ENCODE assay signal across 1 cellular context in genomic region chr11:127345819-127346459, GRCh38.
TF ChIP-seq lines count a peak whose summit lies in the region.

No MANE protein-coding gene starts in this region.

TF ChIP-seq in GM23338, 12 proteins besides CTCF, POLR2A, EP300 and RAD21 (continued from another document):
- TF ChIP-seq ZNF462 (CRISPR knock-in tag; IDR thresholded peaks at IDR 0.05) (no peak), REST (IDR thresholded peaks at IDR 0.05; ENCODE audit: unreplicated experiment) (no peak), CREB1 (CRISPR knock-in tag; IDR thresholded peaks at IDR 0.05; ENCODE audit: low read depth) (no peak), STAT1 (IDR thresholded peaks at IDR 0.05; ENCODE audit: unreplicated experiment) (no peak), EZH2phosphoT487 (IDR thresholded peaks at IDR 0.05; ENCODE audit: unreplicated experiment) (no peak), ZNF331 (CRISPR knock-in tag; IDR thresholded peaks at IDR 0.05; ENCODE audit: low read depth) (no peak), EZH2 (IDR thresholded peaks at IDR 0.05; ENCODE audit: low read depth, unreplicated experiment) (no peak)
